ENCODE assay signal across 19 cellular contexts in genomic region chr9:69079186-69079585, GRCh38.
"Had no signal": no experiment of that assay in that cellular context is flagged by ENCODE, and none has a peak within 500 bp of the region (broad histone marks: within the 10 kb centered on the region; RNA-seq: fewer than 3 reads in every experiment).

No MANE protein-coding gene starts in this region.

- H3K4me1 ChIP-seq: left lung had no signal

- H3K27ac ChIP-seq: body of pancreas, dorsolateral prefrontal cortex, left lung, SK-N-MC, testis, upper lobe of right lung had no signal

- DNase-seq: activated CD4-positive, alpha-beta memory T cell treated with anti-CD3 and anti-CD28 coated beads, Interleukin-2, amount 10 ng/mL, durations not matched to agents 7 days and 5 days; activated CD4-positive, alpha-beta T cell treated with anti-CD3 and anti-CD28 coated beads, Interleukin-2, amount 10 ng/mL, durations not matched to agents 24 days and 14 days; activated effector memory CD4-positive, alpha-beta T cell treated with Interleukin-2 at 50 U/mL for 16 hours; activated naive CD4-positive, alpha-beta T cell treated with anti-CD3 and anti-CD28 coated beads, Interleukin-2, amount 10 ng/mL, durations not matched to agents 7 days and 5 days; activated T-cell treated with anti-CD3 and anti-CD28 coated beads, Interleukin-2, amount 50 U/mL, for 72 hours; central memory CD4-positive, alpha-beta T cell; dorsolateral prefrontal cortex; effector memory CD8-positive, alpha-beta T cell; left lung; nucleus accumbens; stimulated activated CD4-positive, alpha-beta T cell treated with anti-CD3 and anti-CD28 coated beads, Interleukin-2, amount 100 ng/mL, for 48 hours; stimulated activated CD8-positive, alpha-beta memory T cell treated with anti-CD3 and anti-CD28 coated beads, Interleukin-4, amount 100 ng/mL, for 48 hours; stimulated activated naive B cell treated with anti-CD40 and anti-IgM and Interleukin-4, amounts not matched to agents 10 μg/mL and 1 μg/mL and 100 μg/mL, for 72 hours; SW 1271; T-helper 2 cell; upper lobe of right lung had no signal

- H3K36me3 ChIP-seq: left lung, upper lobe of right lung had no signal

- H3K9me3 ChIP-seq: body of pancreas, left lung, testis, upper lobe of right lung had no signal

- H3K27me3 ChIP-seq: body of pancreas, dorsolateral prefrontal cortex, left lung, testis, upper lobe of right lung had no signal

- ATAC-seq: activated T-cell treated with anti-CD3 and anti-CD28 coated beads, Interleukin-2, amount 50 U/mL, for 72 hours; effector memory CD8-positive, alpha-beta T cell; stimulated activated naive B cell treated with anti-CD40 and anti-IgM and Interleukin-4, amounts not matched to agents 10 μg/mL and 1 μg/mL and 100 μg/mL, for 72 hours had no signal

- H3K4me3 ChIP-seq: body of pancreas, dorsolateral prefrontal cortex, left lung, SK-N-MC, testis, upper lobe of right lung had no signal
